31 cellular contexts compared by ENCODE assay signal in the genomic region with DNA sequence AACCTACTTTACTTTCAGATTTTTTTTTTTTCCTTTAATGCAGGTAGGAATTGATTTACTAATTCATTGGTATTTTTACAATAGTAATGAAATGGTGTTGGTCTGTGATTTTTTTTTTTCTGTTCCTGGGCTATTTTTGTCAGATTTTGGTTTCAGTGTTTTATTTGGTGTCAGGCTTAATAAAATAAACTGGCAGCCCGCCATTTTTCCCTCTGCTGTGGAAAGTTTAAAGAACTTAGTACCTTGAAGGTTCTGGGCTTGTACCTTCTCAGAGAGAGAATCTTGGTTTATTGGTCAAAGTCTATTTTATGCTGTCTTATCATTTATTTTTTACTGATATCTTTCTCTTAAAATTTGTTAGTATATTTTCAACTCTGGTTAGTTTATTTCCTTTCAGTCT.
"Had no signal": no experiment of that assay in that cellular context is flagged by ENCODE, and none has a peak within 500 bp of the region (broad histone marks: within the 10 kb centered on the region; RNA-seq: fewer than 3 reads in every experiment).

No MANE protein-coding gene starts in this region.

- H3K27me3 ChIP-seq: ascending aorta, breast epithelium, Peyer's patch had no signal

- H3K9me3 ChIP-seq: ascending aorta, breast epithelium, Peyer's patch had no signal

- H3K9me3 Mint-ChIP-seq: activated CD4-positive, alpha-beta T cell treated with anti-CD3 and anti-CD28 coated beads, Interleukin-2, amount 10 ng/mL, durations not matched to agents 24 days and 14 days; activated CD8-positive, alpha-beta T cell treated with anti-CD3 and anti-CD28 coated beads for 36 hours; activated naive CD4-positive, alpha-beta T cell treated with anti-CD3 and anti-CD28 coated beads, Interleukin-2, amount 50 U/mL, for 24 hours; activated naive CD8-positive, alpha-beta T cell treated with anti-CD3 and anti-CD28 coated beads, Interleukin-2, amount 10 ng/mL, durations not matched to agents 7 days and 5 days had no signal

- ATAC-seq: activated CD8-positive, alpha-beta T cell treated with anti-CD3 and anti-CD28 coated beads for 36 hours; PC-3; Right ventricle myocardium inferior had no signal

- H3K4me1 ChIP-seq: ascending aorta, breast epithelium, Peyer's patch had no signal

- H3K27ac Mint-ChIP-seq: activated CD4-positive, alpha-beta T cell treated with anti-CD3 and anti-CD28 coated beads, Interleukin-2, amount 10 ng/mL, durations not matched to agents 24 days and 14 days; activated CD8-positive, alpha-beta T cell treated with anti-CD3 and anti-CD28 coated beads for 36 hours; activated naive CD4-positive, alpha-beta T cell treated with anti-CD3 and anti-CD28 coated beads, Interleukin-2, amount 50 U/mL, for 24 hours; activated naive CD8-positive, alpha-beta T cell treated with anti-CD3 and anti-CD28 coated beads, Interleukin-2, amount 10 ng/mL, durations not matched to agents 7 days and 5 days; activated T-helper 2 cell treated with anti-CD3 and anti-CD28 coated beads, Interferon-gamma antibody, Interleukin-2, Interleukin-4, amounts not matched to agents 10 μg/mL and 5 μg/mL and 100 μg/mL, durations not matched to agents 14 hours and 24 hours and 36 hours had no signal

- H3K4me3 ChIP-seq: ascending aorta, breast epithelium, Peyer's patch had no signal

- H3K4me3 Mint-ChIP-seq: activated CD4-positive, alpha-beta T cell treated with anti-CD3 and anti-CD28 coated beads, Interleukin-2, amount 10 ng/mL, durations not matched to agents 24 days and 14 days; activated CD8-positive, alpha-beta T cell treated with anti-CD3 and anti-CD28 coated beads for 36 hours; activated naive CD4-positive, alpha-beta T cell treated with anti-CD3 and anti-CD28 coated beads, Interleukin-2, amount 50 U/mL, for 24 hours; activated naive CD8-positive, alpha-beta T cell treated with anti-CD3 and anti-CD28 coated beads, Interleukin-2, amount 10 ng/mL, durations not matched to agents 7 days and 5 days had no signal

- H3K36me3 ChIP-seq: ascending aorta, breast epithelium had no signal

- DNase-seq: activated CD4-positive, alpha-beta T cell treated with anti-CD3 and anti-CD28 coated beads for 1 hour; activated CD4-positive, alpha-beta T cell treated with anti-CD3 and anti-CD28 coated beads, Interleukin-2, amount 10 ng/mL, durations not matched to agents 24 days and 14 days; activated CD4-positive, alpha-beta T cell treated with anti-CD3 and anti-CD28 coated beads, Interleukin-2, amount 50 U/mL, for 4 hours; activated CD4-positive, CD25-positive, alpha-beta regulatory T cell; activated CD8-positive, alpha-beta T cell treated with anti-CD3 and anti-CD28 coated beads for 36 hours; activated gamma-delta T cell; activated naive CD4-positive, alpha-beta T cell treated with Interleukin-2 at 50 U/mL for 16 hours; activated naive CD8-positive, alpha-beta T cell treated with anti-CD3 and anti-CD28 coated beads, Interleukin-2, amount 10 ng/mL, durations not matched to agents 7 days and 5 days; activated T-cell treated with anti-CD3 and anti-CD28 coated beads, Interleukin-2, amount 50 U/mL, for 1 hour; amygdala; NCI-H1105; NCI-H1417 treated with DMSO at 0.1 percent for 48 hours; NCI-H1694; NCI-H2029; NCI-H345; NCI-H526; NCI-H748 treated with DMSO at 0.1 percent for 48 hours; NK-92 treated with Interleukin-12 subunit alpha and Interleukin-12 subunit beta, amount 100 ng/mL, for 24 hours; PC-3; Peyer's patch; SW 1271; T-helper 1 cell; T-helper 2 cell; T-helper 9 cell had no signal

- H3K27ac ChIP-seq: ascending aorta, breast epithelium, Peyer's patch, RWPE1, VCaP had no signal

- H3K27me3 Mint-ChIP-seq: activated CD4-positive, alpha-beta T cell treated with anti-CD3 and anti-CD28 coated beads, Interleukin-2, amount 10 ng/mL, durations not matched to agents 24 days and 14 days; activated CD8-positive, alpha-beta T cell treated with anti-CD3 and anti-CD28 coated beads for 36 hours; activated naive CD4-positive, alpha-beta T cell treated with anti-CD3 and anti-CD28 coated beads, Interleukin-2, amount 50 U/mL, for 24 hours; activated naive CD8-positive, alpha-beta T cell treated with anti-CD3 and anti-CD28 coated beads, Interleukin-2, amount 10 ng/mL, durations not matched to agents 7 days and 5 days had no signal
